23 cellular contexts compared by ENCODE assay signal in genomic region chr12:76786986-76787385, GRCh38.
"Had no signal": no experiment of that assay in that cellular context is flagged by ENCODE, and none has a peak within 500 bp of the region (broad histone marks: within the 10 kb centered on the region; RNA-seq: fewer than 3 reads in every experiment).

No MANE protein-coding gene starts in this region.

- DNase-seq: effector CD4-positive, alpha-beta T cell; endodermal cell; foreskin melanocyte; heart left ventricle; hippocampal formation; left colon; mammary epithelial cell; mucosa of descending colon; naive thymus-derived CD8-positive, alpha-beta T cell; posterior cingulate gyrus; spleen; stimulated activated CD4-positive, alpha-beta T cell treated with anti-CD3 and anti-CD28 coated beads, Interleukin-15, amount 100 ng/mL, for 24 hours; stimulated activated CD4-positive, alpha-beta T cell treated with anti-CD3 and anti-CD28 coated beads, Interleukin-1b, Interleukin-23, amount 100 ng/mL, for 48 hours; stimulated activated CD4-positive, alpha-beta T cell treated with anti-CD3 and anti-CD28 coated beads, Interleukin-4, amount 100 ng/mL, for 24 hours; stimulated activated naive CD4-positive, alpha-beta T cell; stomach; substantia nigra; transverse colon had no signal

- FAIRE-seq: endothelial cell of umbilical vein had no signal

- ATAC-seq: left colon; mucosa of descending colon; naive thymus-derived CD8-positive, alpha-beta T cell; sciatic nerve had no signal

- H3K4me3 ChIP-seq: coronary artery, heart left ventricle, mucosa of descending colon, spleen, stomach, thoracic aorta, transverse colon had no signal

- H3K4me3 Mint-ChIP-seq: endodermal cell; naive thymus-derived CD8-positive, alpha-beta T cell; neural crest cell had no signal

- H3K27me3 Mint-ChIP-seq: naive thymus-derived CD8-positive, alpha-beta T cell had no signal

- H3K27ac ChIP-seq: coronary artery, heart left ventricle, spleen, stomach, thoracic aorta, transverse colon had no signal

- H3K9me3 Mint-ChIP-seq: endodermal cell had no signal

- H3K36me3 ChIP-seq: heart left ventricle, stomach, thoracic aorta, transverse colon had no signal

- H3K27ac Mint-ChIP-seq: endodermal cell had no signal

- H3K9me3 ChIP-seq: mucosa of descending colon, stomach, thoracic aorta, transverse colon had no signal

- H3K27me3 ChIP-seq: heart left ventricle, spleen, stomach, transverse colon had no signal
